In the genomic region with DNA sequence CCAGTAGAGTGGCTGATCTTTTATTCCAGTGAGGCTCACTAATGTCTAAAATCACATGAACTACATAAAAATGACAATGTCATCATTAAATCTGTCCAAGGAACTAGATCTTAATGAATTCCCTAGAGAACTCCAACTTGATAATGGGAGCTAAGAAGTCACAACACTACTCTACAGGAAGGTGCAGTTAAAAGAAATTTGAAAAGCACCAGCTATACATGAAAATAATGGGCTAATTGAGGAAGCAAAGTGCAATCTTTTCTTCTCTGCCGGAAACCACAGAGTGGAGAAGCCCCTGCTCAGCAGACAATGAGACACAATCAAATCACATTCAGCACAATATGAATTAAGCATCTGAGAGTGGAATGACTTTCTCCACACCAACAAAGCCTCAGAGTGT, we compare ENCODE assay signal across 1 cellular context.
TF ChIP-seq lines count a peak whose summit lies in the region.

No MANE protein-coding gene starts in this region.

TF ChIP-seq in WTC11, 78 proteins besides CTCF, POLR2A, EP300 and RAD21 (continued from another document):
- TF ChIP-seq, protein P1, sequence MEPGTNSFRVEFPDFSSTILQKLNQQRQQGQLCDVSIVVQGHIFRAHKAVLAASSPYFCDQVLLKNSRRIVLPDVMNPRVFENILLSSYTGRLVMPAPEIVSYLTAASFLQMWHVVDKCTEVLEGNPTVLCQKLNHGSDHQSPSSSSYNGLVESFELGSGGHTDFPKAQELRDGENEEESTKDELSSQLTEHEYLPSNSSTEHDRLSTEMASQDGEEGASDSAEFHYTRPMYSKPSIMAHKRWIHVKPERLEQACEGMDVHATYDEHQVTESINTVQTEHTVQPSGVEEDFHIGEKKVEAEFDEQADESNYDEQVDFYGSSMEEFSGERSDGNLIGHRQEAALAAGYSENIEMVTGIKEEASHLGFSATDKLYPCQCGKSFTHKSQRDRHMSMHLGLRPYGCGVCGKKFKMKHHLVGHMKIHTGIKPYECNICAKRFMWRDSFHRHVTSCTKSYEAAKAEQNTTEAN (CRISPR knock-in tag; IDR thresholded peaks at IDR 0.05), result no peak
- TF ChIP-seq RELA (CRISPR knock-in tag; IDR thresholded peaks at IDR 0.05; ENCODE audit: borderline replicate concordance) (no peak), KAT7 (CRISPR knock-in tag; IDR thresholded peaks at IDR 0.05; ENCODE audit: borderline replicate concordance) (no peak), ATF1 (CRISPR knock-in tag; IDR thresholded peaks at IDR 0.05) (no peak), SP1 (CRISPR knock-in tag; conservative IDR thresholded peaks at IDR 0.05) (no peak), HMGA2 (CRISPR knock-in tag; IDR thresholded peaks at IDR 0.05) (no peak), SMAD3 (CRISPR knock-in tag; IDR thresholded peaks at IDR 0.05; ENCODE audit: borderline replicate concordance) (no peak)
- TF ChIP-seq, protein P2, sequence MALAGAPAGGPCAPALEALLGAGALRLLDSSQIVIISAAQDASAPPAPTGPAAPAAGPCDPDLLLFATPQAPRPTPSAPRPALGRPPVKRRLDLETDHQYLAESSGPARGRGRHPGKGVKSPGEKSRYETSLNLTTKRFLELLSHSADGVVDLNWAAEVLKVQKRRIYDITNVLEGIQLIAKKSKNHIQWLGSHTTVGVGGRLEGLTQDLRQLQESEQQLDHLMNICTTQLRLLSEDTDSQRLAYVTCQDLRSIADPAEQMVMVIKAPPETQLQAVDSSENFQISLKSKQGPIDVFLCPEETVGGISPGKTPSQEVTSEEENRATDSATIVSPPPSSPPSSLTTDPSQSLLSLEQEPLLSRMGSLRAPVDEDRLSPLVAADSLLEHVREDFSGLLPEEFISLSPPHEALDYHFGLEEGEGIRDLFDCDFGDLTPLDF (CRISPR knock-in tag; IDR thresholded peaks at IDR 0.05), result no peak
